Comparison of ENCODE assay signal across 16 cellular contexts in genomic region chr3:36227982-36228381, GRCh38.
DNase-seq lines count a peak whose midpoint lies in the region; ATAC-seq and TF ChIP-seq lines count a peak whose summit lies in the region.
"Had no signal": no experiment of that assay in that cellular context is flagged by ENCODE, and none has a peak within 500 bp of the region (broad histone marks: within the 10 kb centered on the region; RNA-seq: fewer than 3 reads in every experiment).

No MANE protein-coding gene starts in this region.

- ATAC-seq in HG02970 (IDR thresholded peaks at IDR 0.05; ENCODE audit: low FRiP score, unreplicated experiment), result no peak
- ATAC-seq: left lobe of liver; stimulated activated naive CD8-positive, alpha-beta T cell treated with anti-CD3 and anti-CD28 coated beads, Interleukin-15, amount 100 ng/mL, for 72 hours had no signal

- no peak overlapping the region for H3K4me3 ChIP-seq in SJCRH30
- H3K4me3 ChIP-seq: colonic mucosa, psoas muscle, transverse colon had no signal

- no peak for TF ChIP-seq CTCF in osteocyte (IDR thresholded peaks at IDR 0.05)

- no peak overlapping the region for H3K27ac Mint-ChIP-seq in osteocyte (ENCODE audit: unreplicated experiment)
- H3K27ac Mint-ChIP-seq: activated CD4-positive, alpha-beta T cell treated with anti-CD3 and anti-CD28 coated beads, Interleukin-2, amount 10 ng/mL, durations not matched to agents 24 days and 14 days; CD4-positive, alpha-beta memory T cell; stimulated activated naive CD8-positive, alpha-beta T cell treated with anti-CD3 and anti-CD28 coated beads, Interleukin-15, amount 100 ng/mL, for 72 hours had no signal

- no peaks in the 10 kb centered on the region for H3K9me3 ChIP-seq in SJCRH30 (replicated peaks)
- H3K9me3 ChIP-seq: colonic mucosa, psoas muscle, transverse colon had no signal

- DNase-seq in DMS153 (lab: John Stamatoyannopoulos, UW) (peak; percentile 67), NCI-H2029 (lab: John Stamatoyannopoulos, UW) (peak; percentile 31), SJCRH30 (peak; percentile 50 to 78), myocyte (ENCODE audit: low read depth) (peak; percentile 89), mucosa of gallbladder (ENCODE audit: low spot score) (no peak), osteocyte (ENCODE audit: extremely low spot score, unreplicated experiment) (no peak)
- DNase-seq: activated CD4-positive, alpha-beta T cell treated with anti-CD3 and anti-CD28 coated beads, Interleukin-2, amount 10 ng/mL, durations not matched to agents 24 days and 14 days; CD4-positive, alpha-beta memory T cell; colonic mucosa; DMS79 treated with DMSO at 0.1 percent for 48 hours; psoas muscle; stimulated activated CD4-positive, alpha-beta T cell treated with anti-CD3 and anti-CD28 coated beads, Interleukin-4, amount 100 ng/mL, for 1 hour; stimulated activated naive CD8-positive, alpha-beta T cell treated with anti-CD3 and anti-CD28 coated beads, Interleukin-15, amount 100 ng/mL, for 72 hours; transverse colon had no signal

- no peak overlapping the region for H3K4me3 Mint-ChIP-seq in osteocyte (ENCODE audit: unreplicated experiment)
- H3K4me3 Mint-ChIP-seq: activated CD4-positive, alpha-beta T cell treated with anti-CD3 and anti-CD28 coated beads, Interleukin-2, amount 10 ng/mL, durations not matched to agents 24 days and 14 days; CD4-positive, alpha-beta memory T cell; stimulated activated naive CD8-positive, alpha-beta T cell treated with anti-CD3 and anti-CD28 coated beads, Interleukin-15, amount 100 ng/mL, for 72 hours had no signal

- no peaks in the 10 kb centered on the region for H3K27me3 ChIP-seq in SJCRH30
- H3K27me3 ChIP-seq: colonic mucosa, transverse colon had no signal

- peaks cover 5% of the 10 kb centered on the region for H3K9me3 Mint-ChIP-seq in osteocyte (ENCODE audit: unreplicated experiment)
- H3K9me3 Mint-ChIP-seq: activated CD4-positive, alpha-beta T cell treated with anti-CD3 and anti-CD28 coated beads, Interleukin-2, amount 10 ng/mL, durations not matched to agents 24 days and 14 days; stimulated activated naive CD8-positive, alpha-beta T cell treated with anti-CD3 and anti-CD28 coated beads, Interleukin-15, amount 100 ng/mL, for 72 hours had no signal

- no peaks in the 10 kb centered on the region for H3K36me3 Mint-ChIP-seq in osteocyte (ENCODE audit: unreplicated experiment)
- H3K36me3 Mint-ChIP-seq: CD4-positive, alpha-beta memory T cell had no signal

- peaks cover 9% of the 10 kb centered on the region for H3K27me3 Mint-ChIP-seq in osteocyte (ENCODE audit: unreplicated experiment)
- H3K27me3 Mint-ChIP-seq: activated CD4-positive, alpha-beta T cell treated with anti-CD3 and anti-CD28 coated beads, Interleukin-2, amount 10 ng/mL, durations not matched to agents 24 days and 14 days; CD4-positive, alpha-beta memory T cell; stimulated activated naive CD8-positive, alpha-beta T cell treated with anti-CD3 and anti-CD28 coated beads, Interleukin-15, amount 100 ng/mL, for 72 hours had no signal

- H3K4me1 ChIP-seq in SJCRH30, result peaks cover 7% of the 10 kb centered on the region
- H3K4me1 ChIP-seq: colonic mucosa, psoas muscle, transverse colon had no signal

- no peaks in the 10 kb centered on the region for H3K36me3 ChIP-seq in SJCRH30
- H3K36me3 ChIP-seq: colonic mucosa, transverse colon had no signal

- no peak overlapping the region for H3K27ac ChIP-seq in SJCRH30
- H3K27ac ChIP-seq: colonic mucosa, psoas muscle, transverse colon had no signal

- no peaks in the 10 kb centered on the region for H3K4me1 Mint-ChIP-seq in osteocyte (ENCODE audit: unreplicated experiment)
- H3K4me1 Mint-ChIP-seq: activated CD4-positive, alpha-beta T cell treated with anti-CD3 and anti-CD28 coated beads, Interleukin-2, amount 10 ng/mL, durations not matched to agents 24 days and 14 days; CD4-positive, alpha-beta memory T cell; stimulated activated naive CD8-positive, alpha-beta T cell treated with anti-CD3 and anti-CD28 coated beads, Interleukin-15, amount 100 ng/mL, for 72 hours had no signal

Comparison
In these comparisons a context has a peak if more than half of its experiments do, and no peak if none do; other contexts are left out.
1. DNase-seq: peak in DMS153 (single experiment), NCI-H2029 (single experiment), SJCRH30 (2 of 2) and myocyte (single experiment); none in mucosa of gallbladder (single experiment) and osteocyte (single experiment).